ENCODE assay signal across 8 cellular contexts in genomic region chr6:18277181-18278006, GRCh38. TPM values are rescaled to one million over a fixed set of nuclear protein-coding genes. Genes with fewer than 3 reads are reported as not detected.
DNase-seq lines count a peak whose midpoint lies in the region; ATAC-seq and TF ChIP-seq lines count a peak whose summit lies in the region.

No MANE protein-coding gene starts in this region.

- BruUV-seq in Panc1 (replicated peaks; lab: Mats Ljungman, UMichigan): no TSS peak

- 0 out of 2 replicates have a peak, but pooled peaks cover 5% of the 10 kb centered on the region for H3K4me1 ChIP-seq in Panc1 (ENCODE audit: control insufficient read depth, insufficient read depth, low read length)
- no peaks in the 10 kb centered on the region for H3K4me1 ChIP-seq in fibroblast of lung (ENCODE audit: control insufficient read depth, extremely low read depth, insufficient read depth, low read length)
- no peaks in the 10 kb centered on the region for H3K4me1 ChIP-seq in parathyroid adenoma

- no peaks in the 10 kb centered on the region for H4K20me1 ChIP-seq in fibroblast of lung (ENCODE audit: control insufficient read depth, extremely low read depth, insufficient read depth, low read length)

- H3K9ac ChIP-seq in fibroblast of lung (ENCODE audit: insufficient read depth, low read length): no peak overlapping the region
- no peak overlapping the region for H3K9ac ChIP-seq in parathyroid adenoma

- intact Hi-C loops in Panc1 (cut with micrococcal nuclease; ENCODE audit: unreplicated experiment): no loop called here

- peak overlapping the region; percentile 75 for H3K4me2 ChIP-seq in fibroblast of lung (ENCODE audit: extremely low read depth, insufficient read depth, low read length)
- peak overlapping the region; percentile 72 for H3K4me2 ChIP-seq in parathyroid adenoma (ENCODE audit: low read length)

- H2AFZ ChIP-seq in fibroblast of lung (ENCODE audit: low read length) (peak overlapping the region; percentile 78), parathyroid adenoma (peak overlapping the region; percentile 68)

- H3K27me3 ChIP-seq in Panc1 (ENCODE audit: control insufficient read depth, insufficient read depth, low read length): peaks cover 12% of the 10 kb centered on the region
- H3K27me3 ChIP-seq in fibroblast of lung (ENCODE audit: control insufficient read depth, insufficient read depth, low read length): peaks cover 16% of the 10 kb centered on the region
- no peaks in the 10 kb centered on the region for H3K27me3 ChIP-seq in parathyroid adenoma (ENCODE audit: control insufficient read depth, insufficient read depth, low read length)

- H3K4me3 ChIP-seq in Panc1 (ENCODE audit: low read depth in 2 of 2, low read length in 2 of 2) (peak overlapping the region; percentile 44 to 50), fibroblast of lung (replicated peaks in 1 of 4; ENCODE audit: control extremely low read depth in 1 of 4, insufficient read depth in 1 of 4, low read depth in 3 of 4, low read length in 4 of 4) (peak overlapping the region; percentile 43 to 60 (median 48)), parathyroid adenoma (ENCODE audit: low read depth, low read length) (peak overlapping the region; percentile 43)

- H3K36me3 ChIP-seq in Panc1 (ENCODE audit: control insufficient read depth, insufficient read depth, low read length) (no peaks in the 10 kb centered on the region), fibroblast of lung (ENCODE audit: control insufficient read depth, insufficient read depth, low read length) (no peaks in the 10 kb centered on the region), parathyroid adenoma (ENCODE audit: control insufficient read depth, insufficient read depth, low read length) (no peaks in the 10 kb centered on the region)

- CTCF ChIA-PET in Panc1 (lab: Charles Lee): interaction anchor here (0.6 kb wide), 1 partner anchor 31 kb away, joined by 3 read pairs; no protein-coding TSS in a partner anchor

- in situ Hi-C loops in Panc1 (cut with HindIII; ENCODE audit: low pct_unique_long_range_greater_than_20kb, low sequenced_read_pairs): no loop called here

- H3K79me2 ChIP-seq in fibroblast of lung (ENCODE audit: control insufficient read depth, insufficient read depth, low read length) (no peaks in the 10 kb centered on the region), parathyroid adenoma (no peaks in the 10 kb centered on the region)

- DNase-seq in ELF-1 (ENCODE audit: low read depth, low spot score): peak; percentile 31
- no peak for DNase-seq in Panc1 (ENCODE audit: low read depth, low spot score)
- peak in 1 of 2 donors; percentile 33 for DNase-seq in fibroblast of lung (ENCODE audit: low read depth in 2 of 2)
- no peak for DNase-seq in GOT3 (lab: John Stamatoyannopoulos, UW)
- no peak for DNase-seq in 8988T
- no peak for DNase-seq in stimulated activated CD4-positive, alpha-beta T cell treated with anti-CD3 and anti-CD28 coated beads, Interleukin-4, amount 100 ng/mL, for 1 hour

- H3K9me3 ChIP-seq in Panc1 (ENCODE audit: control insufficient read depth, insufficient read depth, low read depth, low read length) (no peaks in the 10 kb centered on the region), fibroblast of lung (ENCODE audit: control insufficient read depth, insufficient read depth, low read depth, low read length) (no peaks in the 10 kb centered on the region), parathyroid adenoma (ENCODE audit: control insufficient read depth, low read length) (no peaks in the 10 kb centered on the region)

- H3K27ac ChIP-seq in Panc1 (ENCODE audit: low read length) (no peak overlapping the region), fibroblast of lung (ENCODE audit: insufficient read depth, low read length) (no peak overlapping the region), parathyroid adenoma (no peak overlapping the region)

- TF ChIP-seq CTCF in Panc1 (IDR thresholded peaks at IDR 0.05) (no peak), fibroblast of lung (conservative IDR thresholded peaks at IDR 0.05 in 1 of 2, IDR thresholded peaks at IDR 0.05 in 1 of 2; ENCODE audit: low read depth in 1 of 2, low read length in 2 of 2) (no peak), parathyroid adenoma (IDR thresholded peaks at IDR 0.05) (no peak)

- ATAC-seq in Panc1: peak; percentile 77
- no peak for ATAC-seq in HG03045 (IDR thresholded peaks at IDR 0.05; ENCODE audit: unreplicated experiment)

- POLR2A ChIA-PET in Panc1 (lab: Charles Lee): interaction anchor here (0.5 to 0.7 kb wide), 2 partner anchors 71 to 745 kb away, joined by 3 to 9 read pairs; no protein-coding TSS in a partner anchor

RNA-seq across cellular contexts. Expression of gene DEK, which starts 13.1 kb away (rescaled TPM):
- total RNA-seq in Panc1 (2021; ENCODE audit: unreplicated experiment) (177 TPM), fibroblast of lung (148 and 154 TPM in 2 replicates)
- 93.0 TPM for polyA plus RNA-seq in Panc1 (2012; ENCODE audit: insufficient read length)
- 108 TPM in 2 replicates for polyA plus RNA-seq in fibroblast of lung
- 113 and 122 TPM in 2 replicates for polyA plus RNA-seq in fibroblast of lung (2012)
- polyA minus RNA-seq in fibroblast of lung (ENCODE audit: low replicate concordance): 1.4 and 1.7 TPM in 2 replicates
